ENCODE assay signal across 24 cellular contexts in genomic region chr9:17394868-17395488, GRCh38.
"Had no signal": no experiment of that assay in that cellular context is flagged by ENCODE, and none has a peak within 500 bp of the region (broad histone marks: within the 10 kb centered on the region; RNA-seq: fewer than 3 reads in every experiment).

No MANE protein-coding gene starts in this region.

- H3K27ac Mint-ChIP-seq: activated B cell treated with CpG ODN at 0.5 μM for 24 hours; activated CD4-positive, alpha-beta memory T cell treated with anti-CD3 and anti-CD28 coated beads for 36 hours; activated CD4-positive, alpha-beta T cell treated with anti-CD3 and anti-CD28 coated beads, Interleukin-2, amount 10 ng/mL, durations not matched to agents 24 days and 14 days; activated naive CD4-positive, alpha-beta T cell treated with anti-CD3 and anti-CD28 coated beads, Interleukin-2, amount 50 U/mL, for 72 hours; activated naive CD8-positive, alpha-beta T cell treated with anti-CD3 and anti-CD28 coated beads, Interleukin-2, amount 50 U/mL, for 24 hours; T-helper 17 cell had no signal

- H3K27ac ChIP-seq: PC-9 had no signal

- DNase-seq: activated B cell treated with CpG ODN at 0.5 μM for 24 hours; activated CD4-positive, alpha-beta memory T cell treated with anti-CD3 and anti-CD28 coated beads for 36 hours; activated CD4-positive, alpha-beta T cell treated with anti-CD3 and anti-CD28 coated beads for 1 hour; activated CD4-positive, alpha-beta T cell treated with anti-CD3 and anti-CD28 coated beads, Interleukin-2, amount 10 ng/mL, durations not matched to agents 24 days and 14 days; activated CD8-positive, alpha-beta memory T cell treated with anti-CD3 and anti-CD28 coated beads for 24 hours; activated effector memory CD4-positive, alpha-beta T cell treated with anti-CD3 and anti-CD28 coated beads, Interleukin-2, amount 50 U/mL, for 16 hours; activated naive CD4-positive, alpha-beta T cell treated with Interleukin-2 at 50 U/mL for 16 hours; activated naive CD8-positive, alpha-beta T cell treated with anti-CD3 and anti-CD28 coated beads, Interleukin-2, amount 50 U/mL, for 24 hours; activated T-cell treated with anti-CD3 and anti-CD28 coated beads, Interleukin-2, amount 50 U/mL, for 4 hours; amniotic stem cell; NCI-H1092; NCI-H1417; NCI-H1930; NCI-H2171 treated with DMSO at 0.1 percent for 48 hours; NCI-H226; NCI-H69; PC-9; SHP77 treated with DMSO at 0.1 percent for 48 hours; T-helper 17 cell; T-helper 9 cell had no signal

- FAIRE-seq: astrocyte had no signal

- ATAC-seq: activated naive CD4-positive, alpha-beta T cell treated with anti-CD3 and anti-CD28 coated beads, Interleukin-2, amount 50 U/mL, for 72 hours; activated naive CD8-positive, alpha-beta T cell treated with anti-CD3 and anti-CD28 coated beads, Interleukin-2, amount 50 U/mL, for 24 hours; activated T-cell treated with anti-CD3 and anti-CD28 coated beads, Interleukin-2, amount 50 U/mL, for 4 hours; T-helper 17 cell had no signal

- H2AFZ ChIP-seq: PC-9 had no signal

- H3K4me2 ChIP-seq: PC-9 had no signal

- H3K27me3 Mint-ChIP-seq: activated B cell treated with CpG ODN at 0.5 μM for 24 hours; activated CD4-positive, alpha-beta memory T cell treated with anti-CD3 and anti-CD28 coated beads for 36 hours; activated CD4-positive, alpha-beta T cell treated with anti-CD3 and anti-CD28 coated beads, Interleukin-2, amount 10 ng/mL, durations not matched to agents 24 days and 14 days; activated naive CD8-positive, alpha-beta T cell treated with anti-CD3 and anti-CD28 coated beads, Interleukin-2, amount 50 U/mL, for 24 hours; brain; central memory CD8-positive, alpha-beta T cell; T-helper 17 cell had no signal

- H3K4me1 Mint-ChIP-seq: activated B cell treated with CpG ODN at 0.5 μM for 24 hours; activated CD4-positive, alpha-beta T cell treated with anti-CD3 and anti-CD28 coated beads, Interleukin-2, amount 10 ng/mL, durations not matched to agents 24 days and 14 days; activated naive CD8-positive, alpha-beta T cell treated with anti-CD3 and anti-CD28 coated beads, Interleukin-2, amount 50 U/mL, for 24 hours; central memory CD8-positive, alpha-beta T cell; T-helper 17 cell had no signal

- H3K4me3 Mint-ChIP-seq: activated B cell treated with CpG ODN at 0.5 μM for 24 hours; activated CD4-positive, alpha-beta memory T cell treated with anti-CD3 and anti-CD28 coated beads for 36 hours; activated CD4-positive, alpha-beta T cell treated with anti-CD3 and anti-CD28 coated beads, Interleukin-2, amount 10 ng/mL, durations not matched to agents 24 days and 14 days; activated naive CD8-positive, alpha-beta T cell treated with anti-CD3 and anti-CD28 coated beads, Interleukin-2, amount 50 U/mL, for 24 hours; activated T-cell treated with anti-CD3 and anti-CD28 coated beads, Interleukin-2, amount 50 U/mL, for 4 hours; brain; central memory CD8-positive, alpha-beta T cell; T-helper 17 cell had no signal

- H3K9me3 Mint-ChIP-seq: activated B cell treated with CpG ODN at 0.5 μM for 24 hours; activated CD4-positive, alpha-beta T cell treated with anti-CD3 and anti-CD28 coated beads, Interleukin-2, amount 10 ng/mL, durations not matched to agents 24 days and 14 days; activated naive CD8-positive, alpha-beta T cell treated with anti-CD3 and anti-CD28 coated beads, Interleukin-2, amount 50 U/mL, for 24 hours; brain had no signal

- H3K4me3 ChIP-seq: PC-9 had no signal

- H3K36me3 Mint-ChIP-seq: activated CD4-positive, alpha-beta memory T cell treated with anti-CD3 and anti-CD28 coated beads for 36 hours; activated naive CD4-positive, alpha-beta T cell treated with anti-CD3 and anti-CD28 coated beads, Interleukin-2, amount 50 U/mL, for 72 hours had no signal
